24 cellular contexts compared by ENCODE assay signal in genomic region chr15:66757521-66757920, GRCh38. TPM values are rescaled to one million over a fixed set of nuclear protein-coding genes. Genes with fewer than 3 reads are reported as not detected.
DNase-seq lines count a peak whose midpoint lies in the region; ATAC-seq and TF ChIP-seq lines count a peak whose summit lies in the region.
"Had no signal": no experiment of that assay in that cellular context is flagged by ENCODE, and none has a peak within 500 bp of the region (broad histone marks: within the 10 kb centered on the region; RNA-seq: fewer than 3 reads in every experiment).

No MANE protein-coding gene starts in this region.

- in situ Hi-C loops in mammary epithelial cell (cut with MboI; ENCODE audit: low sequenced_read_pairs in 2 of 2): no loop called here

- DNase-seq in breast epithelium (ENCODE audit: low spot score in 2 of 2): no peak
- DNase-seq in mammary epithelial cell: no peak
- DNase-seq in left ventricle myocardium inferior: no peak
- DNase-seq in osteoblast (ENCODE audit: insufficient read length, low spot score, missing footprints): no peak
- no peak for DNase-seq in upper lobe of left lung
- no peak for DNase-seq in activated CD4-positive, alpha-beta T cell treated with anti-CD3 and anti-CD28 coated beads, Interleukin-2, amount 50 U/mL, for 48 hours
- DNase-seq in NOMO-1 treated with DMSO at 0.1 percent for 48 hours (lab: John Stamatoyannopoulos, UW; ENCODE audit: unreplicated experiment): no peak
- DNase-seq in caudate nucleus (lab: John Stamatoyannopoulos, UW): no peak
- DNase-seq: activated CD4-positive, CD25-positive, alpha-beta regulatory T cell treated with anti-CD3 and anti-CD28 coated beads, Interleukin-2, amount 50 U/mL, for 72 hours; activated CD8-positive, alpha-beta T cell treated with anti-CD3 and anti-CD28 coated beads for 36 hours; activated naive CD4-positive, alpha-beta T cell; activated T-cell treated with anti-CD3 and anti-CD28 coated beads for 4 hours; AML-193; NCI-H1436; NCI-H510A treated with DMSO at 0.1 percent for 48 hours; nucleus accumbens; SJCRH30; stimulated activated CD4-positive, alpha-beta T cell treated with anti-CD3 and anti-CD28 coated beads, Interleukin-4, amount 100 ng/mL, for 1 hour; stimulated activated naive CD4-positive, alpha-beta T cell had no signal

- BruUV-seq in mammary epithelial cell (replicated peaks; lab: Mats Ljungman, UMichigan): no TSS peak

- peak overlapping the region; percentile 58 to 75 for H3K27ac ChIP-seq in breast epithelium
- H3K27ac ChIP-seq in mammary epithelial cell (ENCODE audit: insufficient read depth, low read depth, low read length): no peak overlapping the region
- H3K27ac ChIP-seq in left ventricle myocardium inferior (replicated peaks): peak overlapping the region; percentile 5
- peak overlapping the region; percentile 25 for H3K27ac ChIP-seq in osteoblast (ENCODE audit: low read depth, low read length)
- peak overlapping the region; percentile 47 to 84 (median 60) for H3K27ac ChIP-seq in upper lobe of left lung
- no peak overlapping the region for H3K27ac ChIP-seq in caudate nucleus (ENCODE audit: low read depth, low read length)
- H3K27ac ChIP-seq: gastroesophageal sphincter, KMS-11, Peyer's patch, SJCRH30 had no signal

- WGBS in mammary epithelial cell (ENCODE audit: low coverage, missing lambda C conversion rate): 55% methylated on average over 9 of the region's 11 CpGs
- WGBS in upper lobe of left lung, 2 donors: 66 to 78% methylated on average over 7 to 11 of the region's 11 CpGs

- no peak for TF ChIP-seq CTCF in breast epithelium (IDR thresholded peaks at IDR 0.05)
- no peak for TF ChIP-seq CTCF in mammary epithelial cell (conservative IDR thresholded peaks at IDR 0.05 in 1 of 2, IDR thresholded peaks at IDR 0.05 in 1 of 2; ENCODE audit: extremely low read depth in 1 of 2, insufficient read depth in 1 of 2, low read depth in 1 of 2, low read length in 2 of 2)
- no peak for TF ChIP-seq CTCF in left ventricle myocardium inferior (IDR thresholded peaks at IDR 0.05; ENCODE audit: borderline replicate concordance)
- no peak for TF ChIP-seq CTCF in osteoblast (IDR thresholded peaks at IDR 0.05; ENCODE audit: extremely low read depth, low read depth, low read length)
- TF ChIP-seq CTCF in upper lobe of left lung (IDR thresholded peaks at IDR 0.05): no peak

- H3K4me1 ChIP-seq in breast epithelium (peaks cover 8 to 33% of the 10 kb centered on the region in 2 donors), mammary epithelial cell (ENCODE audit: insufficient read depth, low read length) (peaks cover 21% of the 10 kb centered on the region), left ventricle myocardium inferior (peaks cover 80% of the 10 kb centered on the region), osteoblast (ENCODE audit: insufficient read depth, low read length) (peaks cover 48% of the 10 kb centered on the region), upper lobe of left lung (peaks cover 80 to 93% (median 84%) of the 10 kb centered on the region in 4 donors)
- H3K4me1 ChIP-seq: SJCRH30 had no signal

- H3K79me2 ChIP-seq in mammary epithelial cell (ENCODE audit: insufficient read depth, low read length): no peaks in the 10 kb centered on the region
- peaks cover 93% of the 10 kb centered on the region for H3K79me2 ChIP-seq in osteoblast (ENCODE audit: insufficient read depth, low read length)

- H3K27me3 ChIP-seq in breast epithelium (no peaks in the 10 kb centered on the region), mammary epithelial cell (ENCODE audit: insufficient read depth, low read length) (no peaks in the 10 kb centered on the region), left ventricle myocardium inferior (ENCODE audit: low read depth) (no peaks in the 10 kb centered on the region), osteoblast (ENCODE audit: insufficient read depth, low read length) (no peaks in the 10 kb centered on the region), upper lobe of left lung (no peaks in the 10 kb centered on the region)
- H3K27me3 ChIP-seq: gastroesophageal sphincter, Peyer's patch, SJCRH30, tibial nerve had no signal

- H2AFZ ChIP-seq in mammary epithelial cell (ENCODE audit: low read depth, low read length) (no peak overlapping the region), osteoblast (ENCODE audit: low read length) (no peak overlapping the region)

- H4K20me1 ChIP-seq in mammary epithelial cell (ENCODE audit: insufficient read depth, low read length): no peaks in the 10 kb centered on the region
- peaks cover 51% of the 10 kb centered on the region for H4K20me1 ChIP-seq in osteoblast (ENCODE audit: insufficient read depth, low read length)

- TF ChIP-seq EP300 in upper lobe of left lung (IDR thresholded peaks at IDR 0.05): no peak

- H3K4me3 ChIP-seq in breast epithelium (no peak overlapping the region), mammary epithelial cell (replicated peaks in 1 of 3; ENCODE audit: insufficient read depth in 1 of 3, low read depth in 2 of 3, low read length in 3 of 3) (no peak overlapping the region), left ventricle myocardium inferior (no peak overlapping the region), osteoblast (ENCODE audit: insufficient read depth, low read length) (no peak overlapping the region), upper lobe of left lung (peak overlapping the region in 1 of 4 donors; percentile 15)
- H3K4me3 ChIP-seq: gastroesophageal sphincter, Peyer's patch, SJCRH30, tibial nerve had no signal

- ATAC-seq in upper lobe of left lung (ENCODE audit: low FRiP score in 2 of 2): no peak
- ATAC-seq: activated CD8-positive, alpha-beta T cell treated with anti-CD3 and anti-CD28 coated beads for 36 hours; gastroesophageal sphincter had no signal

- intact Hi-C loops in breast epithelium (cut with DNase I; ENCODE audit: low total_unique reads): loop anchor here (5.0 kb wide), 1 partner anchor 350 kb away; no protein-coding TSS in a partner anchor
- intact Hi-C loops in mammary epithelial cell (cut with micrococcal nuclease): no loop called here
- intact Hi-C loops in left ventricle myocardium inferior (cut with micrococcal nuclease): no loop called here

- dilution Hi-C loops in mammary epithelial cell (cut with HindIII; ENCODE audit: low sequenced_read_pairs): loop anchor here (5.0 kb wide), 1 partner anchor 35 kb away; no protein-coding TSS in a partner anchor

- CTCF ChIA-PET in mammary epithelial cell (lab: Charles Lee; ENCODE audit: low non-redundant PET): no interaction called here

- no peak overlapping the region for H3K9ac ChIP-seq in mammary epithelial cell (ENCODE audit: insufficient read depth, low read length)
- H3K9ac ChIP-seq: KMS-11 had no signal

- TF ChIP-seq POLR2A in breast epithelium (IDR thresholded peaks at IDR 0.05): no peak
- TF ChIP-seq POLR2A in upper lobe of left lung (IDR thresholded peaks at IDR 0.05): no peak

- H3K9me3 ChIP-seq in breast epithelium (no peaks in the 10 kb centered on the region), mammary epithelial cell (replicated peaks; ENCODE audit: insufficient read depth, low read length) (peaks cover 12% of the 10 kb centered on the region), left ventricle myocardium inferior (replicated peaks) (peaks cover 12% of the 10 kb centered on the region), osteoblast (ENCODE audit: low read depth, low read length) (peaks cover 6% of the 10 kb centered on the region), upper lobe of left lung (peaks cover 0 to 8% (median 3%) of the 10 kb centered on the region in 4 donors)

- H3K36me3 ChIP-seq in breast epithelium (no peaks in the 10 kb centered on the region), mammary epithelial cell (ENCODE audit: insufficient read depth, low read length) (no peaks in the 10 kb centered on the region), left ventricle myocardium inferior (no peaks in the 10 kb centered on the region), osteoblast (ENCODE audit: insufficient read depth, low read length) (peaks cover 29% of the 10 kb centered on the region), upper lobe of left lung (peaks cover 0 to 16% (median 0%) of the 10 kb centered on the region in 4 donors)
- H3K36me3 ChIP-seq: gastroesophageal sphincter, Peyer's patch, SJCRH30 had no signal

- H3K4me2 ChIP-seq in mammary epithelial cell (ENCODE audit: insufficient read depth, low read depth, low read length): no peak overlapping the region
- H3K4me2 ChIP-seq in osteoblast (ENCODE audit: insufficient read depth, low read length): no peak overlapping the region
- H3K4me2 ChIP-seq: KMS-11 had no signal

RNA-seq across cellular contexts. Expression of gene SMAD6, which starts 55.5 kb away (rescaled TPM):
- total RNA-seq in breast epithelium: 10 to 100 TPM in 2 of 3 donors, 1 to 10 TPM in 1; 7.6 to 22.6 (median 13.4) TPM
- under 1 TPM; 0.09 to 0.83 TPM for total RNA-seq in mammary epithelial cell
- 0.11 TPM for polyA plus RNA-seq in mammary epithelial cell
- 2.7 TPM for polyA minus RNA-seq in mammary epithelial cell
- total RNA-seq in left ventricle myocardium inferior: 20.3 TPM
- total RNA-seq in osteoblast: 28.9 and 31.8 TPM in 2 replicates
- total RNA-seq in upper lobe of left lung: 100 to 1,000 TPM in 3 of 6 donors, 10 to 100 TPM in 3; 76.6 to 377 (median 102) TPM
- polyA plus RNA-seq: CD8-positive, alpha-beta memory T cell had no signal

Comparison
In these comparisons a context has a peak if more than half of its experiments do, and no peak if none do; other contexts are left out.
1. H3K27ac ChIP-seq: peak in breast epithelium (2 of 2), left ventricle myocardium inferior (single experiment), osteoblast (single experiment) and upper lobe of left lung (4 of 4); none in mammary epithelial cell (single experiment) and caudate nucleus (single experiment).
2. RNA of gene SMAD6, which starts 55.5 kb away (total RNA-seq): 76.6 to 377 TPM in upper lobe of left lung, 28.9 to 31.8 TPM in osteoblast, 20.3 TPM in left ventricle myocardium inferior (single experiment) and 7.6 to 22.6 TPM in breast epithelium; 0.09 to 0.83 TPM in mammary epithelial cell; every median in the first group is over 4 times any median in the second.